In genomic region chrX:139126493-139126892, GRCh38 we compare ENCODE assay signal across 8 cellular contexts.
DNase-seq lines count a peak whose midpoint lies in the region; ATAC-seq and TF ChIP-seq lines count a peak whose summit lies in the region.

No MANE protein-coding gene starts in this region.

- peak; percentile 60 for TF ChIP-seq CTCF in WERI-Rb-1 (IDR thresholded peaks at IDR 0.05; ENCODE audit: low read depth, low read length)

- H3K36me3 ChIP-seq in WERI-Rb-1, result no peaks in the 10 kb centered on the region

- H3K27ac ChIP-seq in WERI-Rb-1, result no peak overlapping the region

- no peak overlapping the region for H3K4me3 ChIP-seq in WERI-Rb-1 (ENCODE audit: low read depth, low read length)

- ATAC-seq in GM18520 (IDR thresholded peaks at IDR 0.05; ENCODE audit: unreplicated experiment) (peak; percentile 50), HG03196 (IDR thresholded peaks at IDR 0.05; ENCODE audit: unreplicated experiment) (peak; percentile 71), HG03460 (IDR thresholded peaks at IDR 0.05; ENCODE audit: unreplicated experiment) (no peak)
- ATAC-seq in stimulated activated memory B cell treated with anti-CD40 and anti-IgM and Interleukin-4, amounts not matched to agents 10 μg/mL and 1 μg/mL and 100 μg/mL, for 72 hours, result no peak

- H3K4me1 Mint-ChIP-seq in stimulated activated memory B cell treated with anti-CD40 and anti-IgM and Interleukin-4, amounts not matched to agents 10 μg/mL and 1 μg/mL and 100 μg/mL, for 72 hours, result no peaks in the 10 kb centered on the region

- no peaks in the 10 kb centered on the region for H3K27me3 Mint-ChIP-seq in stimulated activated memory B cell treated with anti-CD40 and anti-IgM and Interleukin-4, amounts not matched to agents 10 μg/mL and 1 μg/mL and 100 μg/mL, for 72 hours

- no peak overlapping the region for H3K4me3 Mint-ChIP-seq in stimulated activated memory B cell treated with anti-CD40 and anti-IgM and Interleukin-4, amounts not matched to agents 10 μg/mL and 1 μg/mL and 100 μg/mL, for 72 hours

- DNase-seq in COLO829 (ENCODE audit: low spot score) (peak; percentile 14), WERI-Rb-1 (peak; percentile 30), mucosa of gallbladder (ENCODE audit: low spot score) (peak; percentile 27), NCI-H2227 (lab: John Stamatoyannopoulos, UW; ENCODE audit: unreplicated experiment) (no peak)

- no peaks in the 10 kb centered on the region for H3K36me3 Mint-ChIP-seq in stimulated activated memory B cell treated with anti-CD40 and anti-IgM and Interleukin-4, amounts not matched to agents 10 μg/mL and 1 μg/mL and 100 μg/mL, for 72 hours

- H3K27me3 ChIP-seq in WERI-Rb-1 (ENCODE audit: insufficient read depth, low read depth, severe bottlenecking), result peaks cover 13% of the 10 kb centered on the region

- H3K9me3 ChIP-seq in WERI-Rb-1 (ENCODE audit: severe bottlenecking), result no peaks in the 10 kb centered on the region

- no peak overlapping the region for H3K27ac Mint-ChIP-seq in stimulated activated memory B cell treated with anti-CD40 and anti-IgM and Interleukin-4, amounts not matched to agents 10 μg/mL and 1 μg/mL and 100 μg/mL, for 72 hours

- peaks cover 2% of the 10 kb centered on the region for H3K9me3 Mint-ChIP-seq in stimulated activated memory B cell treated with anti-CD40 and anti-IgM and Interleukin-4, amounts not matched to agents 10 μg/mL and 1 μg/mL and 100 μg/mL, for 72 hours

Comparison
In these comparisons a context has a peak if more than half of its experiments do, and no peak if none do; other contexts are left out.
1. ATAC-seq: peak in GM18520 (single experiment) and HG03196 (single experiment); none in HG03460 (single experiment) and stimulated activated memory B cell treated with anti-CD40 and anti-IgM and Interleukin-4, amounts not matched to agents 10 μg/mL and 1 μg/mL and 100 μg/mL, for 72 hours (single experiment).